11 cellular contexts compared by ENCODE assay signal in genomic region chr13:28181413-28181812, GRCh38. TPM values are rescaled to one million over a fixed set of nuclear protein-coding genes. Genes with fewer than 3 reads are reported as not detected.
A peak's percentile ranks its signal among the peaks of the same experiment; 100 is the strongest.
DNase-seq lines count a peak whose midpoint lies in the region; ATAC-seq, FAIRE-seq and TF ChIP-seq lines count a peak whose summit lies in the region.
"Had no signal": no experiment of that assay in that cellular context is flagged by ENCODE, and none has a peak within 500 bp of the region (broad histone marks: within the 10 kb centered on the region; RNA-seq: fewer than 3 reads in every experiment).

No MANE protein-coding gene starts in this region.

- H2AFZ ChIP-seq in PC-3 (ENCODE audit: low read length) = no peak overlapping the region
- H2AFZ ChIP-seq in endothelial cell of umbilical vein (ENCODE audit: low read depth, low read length) = no peak overlapping the region

- no peaks in the 10 kb centered on the region for H3F3A ChIP-seq in PC-3 (ENCODE audit: low read length, unreplicated experiment)

- POLR2A ChIA-PET in PC-3 (lab: Charles Lee; ENCODE audit: unreplicated experiment) = no interaction called here
- POLR2A ChIA-PET in endothelial cell of umbilical vein (lab: Charles Lee) = interaction anchor here (0.7 kb wide), 1 partner anchor 48 kb away, joined by 4 read pairs; no protein-coding TSS in a partner anchor

- H3K79me2 ChIP-seq in PC-3 (ENCODE audit: low read length) (no peaks in the 10 kb centered on the region), endothelial cell of umbilical vein (ENCODE audit: control insufficient read depth, insufficient read depth, low read length) (peaks cover 2% of the 10 kb centered on the region)

- H4K20me1 ChIP-seq in PC-3 (ENCODE audit: low read length) (no peaks in the 10 kb centered on the region), endothelial cell of umbilical vein (replicated peaks; ENCODE audit: control insufficient read depth, extremely low read depth, insufficient read depth, low read length) (peaks cover 2% of the 10 kb centered on the region)

- dilution Hi-C loops in endothelial cell of umbilical vein (cut with MboI; ENCODE audit: extremely low pct_ligation_motif_present, low sequenced_read_pairs) = no loop called here

- H3K27me3 ChIP-seq in PC-3 (ENCODE audit: low read length) (no peaks in the 10 kb centered on the region), endothelial cell of umbilical vein (ENCODE audit: control insufficient read depth in 2 of 2, insufficient read depth in 2 of 2, low read length in 2 of 2) (no peaks in the 10 kb centered on the region)
- H3K27me3 ChIP-seq: neutrophil had no signal

- BruUV-seq in PC-3 (replicated peaks; lab: Mats Ljungman, UMichigan) (no TSS peak), endothelial cell of umbilical vein (replicated peaks; lab: Mats Ljungman, UMichigan) (no TSS peak)

- peaks cover 30% of the 10 kb centered on the region for H3K4me1 ChIP-seq in PC-3 (ENCODE audit: insufficient read depth, low read length)
- H3K4me1 ChIP-seq in endothelial cell of umbilical vein (ENCODE audit: control insufficient read depth, extremely low read depth, insufficient read depth, low read length) = peaks cover 20% of the 10 kb centered on the region

- TF ChIP-seq CTCF in PC-3 (conservative IDR thresholded peaks at IDR 0.05; ENCODE audit: low read depth, low read length) = no peak
- TF ChIP-seq CTCF in endothelial cell of umbilical vein (IDR thresholded peaks at IDR 0.05; ENCODE audit: extremely low read depth in 1 of 2, insufficient read depth in 1 of 2, low read depth in 1 of 2, low read length in 2 of 2) = no peak

- H3K4me2 ChIP-seq in PC-3 (ENCODE audit: low read length) (peak overlapping the region; percentile 27), endothelial cell of umbilical vein (ENCODE audit: insufficient read depth, low read length) (peak overlapping the region; percentile 1)

- CTCF ChIA-PET in PC-3 (lab: Charles Lee) = no interaction called here
- CTCF ChIA-PET in endothelial cell of umbilical vein (lab: Charles Lee) = no interaction called here

- H3K27ac ChIP-seq in PC-3 (ENCODE audit: low read length) = peak overlapping the region; percentile 46
- H3K27ac ChIP-seq in endothelial cell of umbilical vein (ENCODE audit: insufficient read depth, low read depth, low read length) = no peak overlapping the region
- H3K27ac ChIP-seq: neutrophil had no signal

- peak; percentile 97 for ATAC-seq in PC-3
- ATAC-seq in HG03354 (IDR thresholded peaks at IDR 0.05; ENCODE audit: poor library complexity, severe bottlenecking, unreplicated experiment) = no peak
- ATAC-seq in HG03378 (IDR thresholded peaks at IDR 0.05; ENCODE audit: unreplicated experiment) = no peak
- ATAC-seq: GM12878 had no signal

- H3K4me3 ChIP-seq in PC-3 (ENCODE audit: low read length) (no peak overlapping the region), endothelial cell of umbilical vein (replicated peaks in 1 of 3; ENCODE audit: insufficient read depth in 1 of 3, low read depth in 1 of 3, low read length in 3 of 3) (no peak overlapping the region)
- H3K4me3 ChIP-seq: GM12878 had no signal

- peak; percentile 24 for FAIRE-seq in endothelial cell of umbilical vein (lab: Jason Lieb, UNC)
- FAIRE-seq: GM12878 had no signal

- H3K9me3 ChIP-seq in PC-3 (ENCODE audit: low read length) (no peaks in the 10 kb centered on the region), endothelial cell of umbilical vein (replicated peaks; ENCODE audit: control insufficient read depth, insufficient read depth, low read length) (no peaks in the 10 kb centered on the region)
- H3K9me3 ChIP-seq: neutrophil had no signal

- peak; percentile 11 for DNase-seq in GM03348 (ENCODE audit: low spot score)
- DNase-seq in PC-3 = peak; percentile 83
- peak; percentile 52 for DNase-seq in endothelial cell of umbilical vein (ENCODE audit: low read depth, low spot score)
- peak; percentile 63 for DNase-seq in pulmonary artery endothelial cell (ENCODE audit: low read depth, low spot score)
- DNase-seq in NCI-H146 (lab: John Stamatoyannopoulos, UW) = no peak
- DNase-seq: activated T-cell treated with anti-CD3 and anti-CD28 coated beads, Interleukin-2, amount 50 U/mL, for 48 hours; NCI-H2227 treated with DMSO at 0.1 percent for 48 hours had no signal

- H3K9me2 ChIP-seq in PC-3 (replicated peaks; ENCODE audit: low read length) = no peaks in the 10 kb centered on the region

- H3K36me3 ChIP-seq in PC-3 (ENCODE audit: low read depth, low read length) (no peaks in the 10 kb centered on the region), endothelial cell of umbilical vein (ENCODE audit: control insufficient read depth in 2 of 2, extremely low read depth in 1 of 2, insufficient read depth in 2 of 2, low read length in 2 of 2) (peaks cover 0 to 3% of the 10 kb centered on the region in 2 experiments)

- TF ChIP-seq POLR2A in endothelial cell of umbilical vein (IDR thresholded peaks at IDR 0.05; ENCODE audit: low read depth, low read length) = no peak

- H3K9me1 ChIP-seq in endothelial cell of umbilical vein (replicated peaks; ENCODE audit: control insufficient read depth, extremely low read depth, insufficient read depth, low read length) = no peaks in the 10 kb centered on the region

- intact Hi-C loops in PC-3 (cut with micrococcal nuclease) (loop anchor here (2.0 kb wide), 1 partner anchor 43 kb away; the partner anchor contains the start of gene PAN3), endothelial cell of umbilical vein (cut with micrococcal nuclease) (no loop called here)

- H3K9ac ChIP-seq in PC-3 (ENCODE audit: low read length) (no peak overlapping the region), endothelial cell of umbilical vein (replicated peaks; ENCODE audit: extremely low read depth, insufficient read depth, low read length) (no peak overlapping the region)

TF ChIP-seq in endothelial cell of umbilical vein, 7 proteins besides CTCF, POLR2A, EP300 and RAD21:
- TF ChIP-seq JUN (IDR thresholded peaks at IDR 0.05; ENCODE audit: borderline replicate concordance, insufficient read depth, insufficient read length, low read depth) (peak; percentile 10), POLR2AphosphoS5 (IDR thresholded peaks at IDR 0.05; ENCODE audit: insufficient read depth, low read depth, low read length) (no peak), EZH2 (IDR thresholded peaks at IDR 0.05; ENCODE audit: borderline replicate concordance, low read depth, low read length, severe bottlenecking) (no peak), FOS (IDR thresholded peaks at IDR 0.05; ENCODE audit: borderline replicate concordance, insufficient read depth, low read length) (peak; percentile 74), MAX (IDR thresholded peaks at IDR 0.05; ENCODE audit: insufficient read depth, insufficient read length) (no peak), MYC (IDR thresholded peaks at IDR 0.05; ENCODE audit: low read depth, low read length) (no peak), GATA2 (IDR thresholded peaks at IDR 0.05; ENCODE audit: insufficient read depth, insufficient read length, low read depth, low read length) (no peak)
TF ChIP-seq in endothelial cell of umbilical vein: peak in this region for 2.

RNA-seq across cellular contexts. Expression of gene PAN3, which starts 43.1 kb away (rescaled TPM):
- 14.6 and 21.8 TPM in 2 replicates for total RNA-seq in PC-3 (2014; rRNA removed)
- 31.6 and 31.9 TPM in 2 replicates for total RNA-seq in endothelial cell of umbilical vein
- 7.8 and 8.5 TPM in 2 replicates for polyA plus RNA-seq in endothelial cell of umbilical vein
- 7.0 and 7.6 TPM in 2 replicates for polyA plus RNA-seq in endothelial cell of umbilical vein (2011; cell fraction: cytosol; rRNA removed)
- polyA plus RNA-seq in endothelial cell of umbilical vein (2011; cell fraction: nucleus; rRNA removed) = 30.2 and 35.7 TPM in 2 replicates
- polyA plus RNA-seq in endothelial cell of umbilical vein (2012) = 12.1 and 14.4 TPM in 2 replicates
- polyA minus RNA-seq in endothelial cell of umbilical vein = 41.9 and 47.5 TPM in 2 replicates
- polyA minus RNA-seq in endothelial cell of umbilical vein (2011; cell fraction: cytosol; rRNA and poly(A)+ RNA removed) = 13.8 TPM
- polyA minus RNA-seq in endothelial cell of umbilical vein (2011; cell fraction: nucleus; rRNA and poly(A)+ RNA removed) = 53.3 and 78.6 TPM in 2 replicates
- total RNA-seq in pulmonary artery endothelial cell = 17.3 and 19.0 TPM in 2 replicates
